24 cellular contexts compared by ENCODE assay signal in genomic region chr9:33661186-33661585, GRCh38.
"Had no signal": no experiment of that assay in that cellular context is flagged by ENCODE, and none has a peak within 500 bp of the region (broad histone marks: within the 10 kb centered on the region; RNA-seq: fewer than 3 reads in every experiment).

No MANE protein-coding gene starts in this region.

- H3K36me3 ChIP-seq: ascending aorta, MG63, WERI-Rb-1 had no signal

- H3K4me1 ChIP-seq: ascending aorta, body of pancreas had no signal

- H3K27me3 ChIP-seq: ascending aorta, body of pancreas, MG63 had no signal

- H3K4me3 ChIP-seq: ascending aorta, body of pancreas, MG63 had no signal

- ATAC-seq: activated CD4-positive, alpha-beta T cell treated with anti-CD3 and anti-CD28 coated beads for 36 hours; body of pancreas; PC-3; T-helper 17 cell had no signal

- H3K27ac ChIP-seq: ascending aorta, body of pancreas, WERI-Rb-1 had no signal

- DNase-seq: activated CD4-positive, alpha-beta memory T cell treated with anti-CD3 and anti-CD28 coated beads, Interleukin-2, amount 10 ng/mL, durations not matched to agents 7 days and 5 days; activated CD4-positive, alpha-beta T cell treated with anti-CD3 and anti-CD28 coated beads for 36 hours; activated CD4-positive, alpha-beta T cell treated with anti-CD3 and anti-CD28 coated beads, Interleukin-2, amount 50 U/mL, for 1 hour; activated gamma-delta T cell treated with Interleukin-2 at 50 U/mL for 16 hours; activated naive CD4-positive, alpha-beta T cell treated with anti-CD3 and anti-CD28 coated beads, Interleukin-2, amount 10 ng/mL, durations not matched to agents 7 days and 5 days; activated naive CD8-positive, alpha-beta T cell treated with anti-CD3 and anti-CD28 coated beads for 36 hours; activated T-cell treated with anti-CD3 and anti-CD28 coated beads for 4 hours; activated T-cell treated with anti-CD3 and anti-CD28 coated beads, Interleukin-2, amount 50 U/mL, for 48 hours; amniotic stem cell; body of pancreas; central memory CD4-positive, alpha-beta T cell; MG63; NCI-H1105 treated with DMSO at 0.1 percent for 48 hours; NCI-H1436 treated with DMSO at 0.1 percent for 48 hours; NCI-H187; NCI-H2081; NCI-H446; NCI-H524; PC-3; SHP77; T-helper 17 cell; T1000; WERI-Rb-1 had no signal

- H3K9me3 ChIP-seq: ascending aorta, body of pancreas, MG63 had no signal
